29 cellular contexts compared by ENCODE assay signal in genomic region chr6:25617997-25618396, GRCh38. TPM values are rescaled to one million over a fixed set of nuclear protein-coding genes. Genes with fewer than 3 reads are reported as not detected.
DNase-seq lines count a peak whose midpoint lies in the region; ATAC-seq, FAIRE-seq and TF ChIP-seq lines count a peak whose summit lies in the region.
"Had no signal": no experiment of that assay in that cellular context is flagged by ENCODE, and none has a peak within 500 bp of the region (broad histone marks: within the 10 kb centered on the region; RNA-seq: fewer than 3 reads in every experiment).

No MANE protein-coding gene starts in this region.

- FAIRE-seq in GM12878 (lab: Jason Lieb, UNC), result peak; percentile 18

- CTCF ChIA-PET in GM12878 (lab: Yijun Ruan, JAX), result interaction anchor here (0.6 to 2.2 kb wide), 9 partner anchors 13 to 375 kb away, joined by 3 to 12 read pairs (median 3); partner anchors contain the start of gene CARMIL1

- RAD21 ChIA-PET in GM12878 (lab: Charles Lee; ENCODE audit: unreplicated experiment), result interaction anchor here (0.7 to 1.4 kb wide), 3 partner anchors 10 to 483 kb away, joined by 3 to 4 read pairs (median 3); no protein-coding TSS in a partner anchor

- peaks cover 7% of the 10 kb centered on the region for H3K4me1 Mint-ChIP-seq in stimulated activated memory B cell treated with anti-CD40 and anti-IgM and Interleukin-4, amounts not matched to agents 10 μg/mL and 1 μg/mL and 100 μg/mL, for 72 hours
- H3K4me1 Mint-ChIP-seq: activated naive CD8-positive, alpha-beta T cell treated with anti-CD3 and anti-CD28 coated beads, Interleukin-2, amount 10 ng/mL, durations not matched to agents 7 days and 5 days; central memory CD8-positive, alpha-beta T cell; stimulated activated naive CD8-positive, alpha-beta T cell treated with anti-CD3 and anti-CD28 coated beads, Interleukin-15, amount 100 ng/mL, for 72 hours had no signal

- H3K27ac ChIP-seq in GM12878 (ENCODE audit: control insufficient read depth, insufficient read depth), result no peak overlapping the region
- no peak overlapping the region for H3K27ac ChIP-seq in stomach
- no peak overlapping the region for H3K27ac ChIP-seq in spleen
- H3K27ac ChIP-seq: BLaER1, right lobe of liver, tibial artery had no signal

- no peaks in the 10 kb centered on the region for H3K9me3 ChIP-seq in GM12878 (replicated peaks; ENCODE audit: control insufficient read depth, insufficient read depth, low read length)
- no peaks in the 10 kb centered on the region for H3K9me3 ChIP-seq in stomach
- H3K9me3 ChIP-seq in spleen, result no peaks in the 10 kb centered on the region
- H3K9me3 ChIP-seq: BLaER1, right lobe of liver, tibial artery had no signal

- H3K27me3 Mint-ChIP-seq in stimulated activated memory B cell treated with anti-CD40 and anti-IgM and Interleukin-4, amounts not matched to agents 10 μg/mL and 1 μg/mL and 100 μg/mL, for 72 hours, result no peaks in the 10 kb centered on the region
- H3K27me3 Mint-ChIP-seq: activated naive CD8-positive, alpha-beta T cell treated with anti-CD3 and anti-CD28 coated beads, Interleukin-2, amount 10 ng/mL, durations not matched to agents 7 days and 5 days; central memory CD8-positive, alpha-beta T cell; stimulated activated naive CD8-positive, alpha-beta T cell treated with anti-CD3 and anti-CD28 coated beads, Interleukin-15, amount 100 ng/mL, for 72 hours had no signal

- no peaks in the 10 kb centered on the region for H3K36me3 ChIP-seq in GM12878 (ENCODE audit: control insufficient read depth in 2 of 2, insufficient read depth in 2 of 2, low read length in 1 of 2)
- peaks cover 0 to 36% (median 12%) of the 10 kb centered on the region in 4 donors for H3K36me3 ChIP-seq in stomach
- H3K36me3 ChIP-seq in spleen, result peaks cover 0 to 17% (median 0%) of the 10 kb centered on the region in 6 donors
- H3K36me3 ChIP-seq: BLaER1, right lobe of liver had no signal

- TF ChIP-seq POLR2A in GM12878 (IDR thresholded peaks at IDR 0.05; ENCODE audit: low read depth, low read length), result no peak
- TF ChIP-seq POLR2A in stomach (IDR thresholded peaks at IDR 0.05), result no peak
- TF ChIP-seq POLR2A in spleen (IDR thresholded peaks at IDR 0.05), result no peak

- in situ Hi-C loops in GM13976 (cut with MboI; ENCODE audit: low sequenced_read_pairs, unreplicated experiment) (loop anchor here (25.0 kb wide), 1 partner anchor 756 kb away; no protein-coding TSS in a partner anchor), GM12878 (cut with MboI) (no loop called here)

- 0 out of 4 replicates have a peak, but pooled peaks of 1 of the 2 experiments have one; percentile 53 for TF ChIP-seq EP300 in GM12878 (IDR thresholded peaks at IDR 0.05; ENCODE audit: borderline replicate concordance in 1 of 2, control insufficient read depth in 1 of 2, low read depth in 2 of 2, low read length in 2 of 2)
- no peak for TF ChIP-seq EP300 in stomach (IDR thresholded peaks at IDR 0.05)

- no peaks in the 10 kb centered on the region for H3K79me2 ChIP-seq in GM12878 (ENCODE audit: control insufficient read depth, insufficient read depth, low read length)

- no peaks in the 10 kb centered on the region for H3K4me1 ChIP-seq in GM12878 (ENCODE audit: control insufficient read depth, insufficient read depth, low read length)
- no peaks in the 10 kb centered on the region for H3K4me1 ChIP-seq in stomach
- H3K4me1 ChIP-seq in spleen, result peaks cover 0 to 6% (median 0%) of the 10 kb centered on the region in 6 donors
- H3K4me1 ChIP-seq: BLaER1 had no signal

- TF ChIP-seq RAD21 in GM12878 (IDR thresholded peaks at IDR 0.05; ENCODE audit: insufficient read depth, low read depth, low read length), result no peak

- H3K27ac Mint-ChIP-seq in stimulated activated memory B cell treated with anti-CD40 and anti-IgM and Interleukin-4, amounts not matched to agents 10 μg/mL and 1 μg/mL and 100 μg/mL, for 72 hours, result no peak overlapping the region
- H3K27ac Mint-ChIP-seq: activated naive CD8-positive, alpha-beta T cell treated with anti-CD3 and anti-CD28 coated beads, Interleukin-2, amount 10 ng/mL, durations not matched to agents 7 days and 5 days; stimulated activated naive CD8-positive, alpha-beta T cell treated with anti-CD3 and anti-CD28 coated beads, Interleukin-15, amount 100 ng/mL, for 72 hours; WTC11 had no signal

- H3K9ac ChIP-seq in GM12878 (ENCODE audit: control insufficient read depth, insufficient read depth, low read length), result no peak overlapping the region
- H3K9ac ChIP-seq: BLaER1 had no signal

- H3K27me3 ChIP-seq in GM12878 (replicated peaks in 1 of 2; ENCODE audit: control insufficient read depth in 2 of 2, insufficient read depth in 2 of 2, low read length in 1 of 2) (no peaks in the 10 kb centered on the region), stomach (no peaks in the 10 kb centered on the region), spleen (replicated peaks in 1 of 7) (no peaks in the 10 kb centered on the region)
- H3K27me3 ChIP-seq: BLaER1, right lobe of liver, tibial artery had no signal

- SMC1A ChIA-PET in GM12878 (lab: Charles Lee; ENCODE audit: uncharacterized antibody, unreplicated experiment), result interaction anchor here (0.6 to 1.4 kb wide), 7 partner anchors 8 to 395 kb away, joined by 3 to 5 read pairs (median 3); no protein-coding TSS in a partner anchor

- H2AFZ ChIP-seq in GM12878 (ENCODE audit: control insufficient read depth, low read depth, low read length), result no peak overlapping the region

- DNase-seq in GM13976 (ENCODE audit: low spot score) (peak; percentile 40), NOMO-1 (lab: John Stamatoyannopoulos, UW; ENCODE audit: unreplicated experiment in 2 of 2) (peak; percentile 7 to 78), GM12878 (ENCODE audit: low read depth, low spot score) (no peak), stomach (no peak), KG1 (lab: John Stamatoyannopoulos, UW) (no peak), spleen (no peak)
- DNase-seq: ACHN; activated CD4-positive, alpha-beta T cell treated with anti-CD3 and anti-CD28 coated beads, Interleukin-2, amount 50 U/mL, for 48 hours; activated effector memory CD4-positive, alpha-beta T cell treated with Interleukin-2 at 50 U/mL for 16 hours; activated naive CD8-positive, alpha-beta T cell treated with anti-CD3 and anti-CD28 coated beads, Interleukin-2, amount 10 ng/mL, durations not matched to agents 7 days and 5 days; COR-L47; GF-D8; GOT3; Kasumi-1; kidney glomerular epithelial cell; NCI-H1105 treated with DMSO at 0.1 percent for 48 hours; NCI-H2107; NCI-H510A; right lobe of liver; stimulated activated naive CD8-positive, alpha-beta T cell treated with anti-CD3 and anti-CD28 coated beads, Interleukin-15, amount 100 ng/mL, for 72 hours; T-helper 9 cell; tibial artery had no signal

- no peaks in the 10 kb centered on the region for H3K9me3 Mint-ChIP-seq in stimulated activated memory B cell treated with anti-CD40 and anti-IgM and Interleukin-4, amounts not matched to agents 10 μg/mL and 1 μg/mL and 100 μg/mL, for 72 hours
- H3K9me3 Mint-ChIP-seq: activated naive CD8-positive, alpha-beta T cell treated with anti-CD3 and anti-CD28 coated beads, Interleukin-2, amount 10 ng/mL, durations not matched to agents 7 days and 5 days; central memory CD8-positive, alpha-beta T cell; stimulated activated naive CD8-positive, alpha-beta T cell treated with anti-CD3 and anti-CD28 coated beads, Interleukin-15, amount 100 ng/mL, for 72 hours; WTC11 had no signal

- no TSS peak for BruUV-seq in GM12878 (replicated peaks; lab: Mats Ljungman, UMichigan)

- H3K4me3 ChIP-seq in GM12878 (no peak overlapping the region), stomach (no peak overlapping the region), spleen (no peak overlapping the region)
- H3K4me3 ChIP-seq: BLaER1, right lobe of liver, tibial artery had no signal

- no peaks in the 10 kb centered on the region for H3K36me3 Mint-ChIP-seq in stimulated activated memory B cell treated with anti-CD40 and anti-IgM and Interleukin-4, amounts not matched to agents 10 μg/mL and 1 μg/mL and 100 μg/mL, for 72 hours
- H3K36me3 Mint-ChIP-seq: activated naive CD8-positive, alpha-beta T cell treated with anti-CD3 and anti-CD28 coated beads, Interleukin-2, amount 10 ng/mL, durations not matched to agents 7 days and 5 days had no signal

- peak; percentile 42 for ATAC-seq in HG02678 (IDR thresholded peaks at IDR 0.05; ENCODE audit: unreplicated experiment)
- ATAC-seq in GM12878, result peak; percentile 84
- ATAC-seq in stimulated activated memory B cell treated with anti-CD40 and anti-IgM and Interleukin-4, amounts not matched to agents 10 μg/mL and 1 μg/mL and 100 μg/mL, for 72 hours, result no peak
- ATAC-seq: right lobe of liver; stimulated activated naive CD8-positive, alpha-beta T cell treated with anti-CD3 and anti-CD28 coated beads, Interleukin-15, amount 100 ng/mL, for 72 hours; WTC11 had no signal

- intact Hi-C loops in GM12878 (cut with micrococcal nuclease; ENCODE audit: unreplicated experiment) (no loop called here), stomach (cut with DNase I; ENCODE audit: low total_unique reads) (no loop called here), spleen (cut with DNase I; ENCODE audit: low total_unique reads) (no loop called here)

- H3K4me2 ChIP-seq in GM12878 (ENCODE audit: control insufficient read depth, insufficient read depth), result no peak overlapping the region
- H3K4me2 ChIP-seq: BLaER1 had no signal

- H3K4me3 Mint-ChIP-seq in stimulated activated memory B cell treated with anti-CD40 and anti-IgM and Interleukin-4, amounts not matched to agents 10 μg/mL and 1 μg/mL and 100 μg/mL, for 72 hours, result no peak overlapping the region
- H3K4me3 Mint-ChIP-seq: activated naive CD8-positive, alpha-beta T cell treated with anti-CD3 and anti-CD28 coated beads, Interleukin-2, amount 10 ng/mL, durations not matched to agents 7 days and 5 days; central memory CD8-positive, alpha-beta T cell; stimulated activated naive CD8-positive, alpha-beta T cell treated with anti-CD3 and anti-CD28 coated beads, Interleukin-15, amount 100 ng/mL, for 72 hours; WTC11 had no signal

- TF ChIP-seq CTCF in GM13976 (IDR thresholded peaks at IDR 0.05; ENCODE audit: borderline replicate concordance, control extremely low read depth, extremely low read depth, insufficient read depth, missing control alignments) (no peak), GM12878 (IDR thresholded peaks at IDR 0.05 in 2 of 3, conservative IDR thresholded peaks at IDR 0.05 in 1 of 3; ENCODE audit: control insufficient read depth in 2 of 3, extremely low read depth in 1 of 3, insufficient read depth in 1 of 3, low read depth in 3 of 3, low read length in 3 of 3) (no peak), stomach (IDR thresholded peaks at IDR 0.05) (no peak), spleen (IDR thresholded peaks at IDR 0.05 in 8 of 11, conservative IDR thresholded peaks at IDR 0.05 in 3 of 11) (no peak)

- H4K20me1 ChIP-seq in GM12878 (ENCODE audit: control insufficient read depth, insufficient read depth), result no peaks in the 10 kb centered on the region
- H4K20me1 ChIP-seq: BLaER1 had no signal

- POLR2A ChIA-PET in GM12878 (lab: Charles Lee), result interaction anchor here (0.6 kb wide), 1 partner anchor 690 kb away, joined by 3 read pairs; no protein-coding TSS in a partner anchor

- 20% methylated on average over 2 of the region's 2 CpGs for WGBS in GM12878 (ENCODE audit: insufficient coverage, insufficient replicate concordance, low lambda C conversion rate, missing lambda C conversion rate)
- WGBS in stomach, 5 donors, result 83 to 97% (median 90%) methylated on average over 2 of the region's 2 CpGs
- WGBS in spleen, 5 donors, result 90 to 98% (median 92%) methylated on average over 2 of the region's 2 CpGs

RNA-seq across cellular contexts. Expression of gene SCGN, which starts 34.0 kb away (rescaled TPM):
- total RNA-seq in GM12878 (2013; cell fraction: nucleolus; rRNA removed), result not detected in 2 replicates
- not detected in 2 replicates for total RNA-seq in GM12878 (2014; rRNA removed)
- not detected in 2 replicates for total RNA-seq in GM12878 (2014; rRNA removed; fragmentation: Illumina TruSeq; extraction: Trizol)
- total RNA-seq in GM12878 (2021), result not detected in 2 replicates
- not detected for polyA plus RNA-seq in GM12878 (2011; ENCODE audit: low read depth)
- polyA plus RNA-seq in GM12878 (2011; rRNA removed), result not detected in 2 replicates
- polyA plus RNA-seq in GM12878 (2011; cell fraction: cytosol; rRNA removed), result not detected in 2 replicates
- polyA plus RNA-seq in GM12878 (2011; cell fraction: nucleus; rRNA removed), result not detected in 2 replicates
- not detected in 2 replicates for polyA plus RNA-seq in GM12878 (2012)
- not detected in 2 replicates for polyA plus RNA-seq in GM12878 (2014; fragmentation: Illumina TruSeq; extraction: Trizol)
- polyA plus RNA-seq in GM12878 (2014; fragmentation: Nextera tagmentation; extraction: Ambion mirVana), result not detected
- polyA plus RNA-seq in GM12878 (2014; rRNA removed), result not detected in 2 replicates
- polyA plus RNA-seq in GM12878 (2016; fragmentation: Nextera tagmentation; extraction: Ambion mirVana), result not detected
- polyA minus RNA-seq in GM12878 (2011; rRNA and poly(A)+ RNA removed), result not detected in 2 replicates
- polyA minus RNA-seq in GM12878 (2011; cell fraction: cytosol; rRNA and poly(A)+ RNA removed), result not detected in 2 replicates
- polyA minus RNA-seq in GM12878 (2011; cell fraction: nucleus; rRNA and poly(A)+ RNA removed), result not detected in 2 replicates
- 10 to 100 TPM in 1 of 5 donors, 1 to 10 TPM in 2, under 1 TPM in 1, not detected in 1; 0.89 to 11.9 (median 2.8) TPM for total RNA-seq in stomach
- 1 to 10 TPM; 2.5 to 7.5 (median 4.3) TPM for polyA plus RNA-seq in stomach
- total RNA-seq in spleen, result not detected
- not detected for polyA plus RNA-seq in spleen
- total RNA-seq: activated naive CD8-positive, alpha-beta T cell treated with anti-CD3 and anti-CD28 coated beads, Interleukin-2, amount 10 ng/mL, durations not matched to agents 7 days and 5 days; lung microvascular endothelial cell; posterior vena cava; WTC11 had no signal

Comparison
In these comparisons a context has a peak if more than half of its experiments do, and no peak if none do; other contexts are left out.
1. DNase-seq: peak in GM13976 (single experiment) and NOMO-1 (2 of 2); none in GM12878 (single experiment), stomach (single experiment), KG1 (single experiment) and spleen (single experiment).